8 cellular contexts compared by ENCODE assay signal in the genomic region with DNA sequence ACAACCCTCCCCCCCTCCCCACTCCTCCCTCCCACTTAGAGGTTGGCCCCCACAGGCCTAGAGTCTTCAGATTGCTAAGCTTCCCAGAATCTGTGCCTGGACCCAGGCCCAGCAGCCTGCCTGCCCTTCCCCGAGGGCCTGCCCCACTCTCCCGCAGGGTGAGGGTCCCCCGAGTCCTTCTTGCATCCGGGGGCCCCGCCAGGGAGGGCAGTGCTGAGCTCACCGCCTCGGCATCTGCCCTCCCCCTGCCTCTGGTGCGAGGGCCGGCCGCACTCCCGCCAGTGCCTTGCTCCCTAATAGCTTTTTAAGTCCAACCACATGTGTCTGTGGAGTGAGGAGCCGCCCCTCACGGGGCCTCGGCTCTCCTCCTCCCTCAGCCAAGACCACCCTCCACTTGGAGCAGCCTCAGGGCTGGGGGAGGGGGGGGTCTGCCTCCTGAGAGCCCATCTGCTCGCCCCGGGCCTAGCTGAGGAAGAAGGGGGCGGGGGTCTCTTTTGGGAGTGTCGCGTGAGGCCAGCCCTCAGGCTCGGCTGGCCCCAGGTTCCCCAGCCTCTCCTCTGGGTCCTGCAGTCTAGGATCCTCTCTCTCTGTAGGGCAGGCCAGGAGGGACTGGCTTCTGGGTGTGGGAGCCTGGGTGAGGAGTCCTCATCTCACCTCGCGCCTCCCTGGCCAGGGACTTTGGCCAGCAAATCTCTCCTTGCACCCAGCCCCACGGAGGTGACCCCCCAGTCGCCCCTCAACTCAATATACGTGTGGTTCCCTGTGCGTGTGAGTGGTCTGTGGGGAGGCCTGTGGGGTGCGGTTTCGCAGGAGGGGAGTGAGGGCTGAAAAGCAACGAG. TPM values are rescaled to one million over a fixed set of nuclear protein-coding genes. Genes with fewer than 3 reads are reported as not detected.
DNase-seq lines count a peak whose midpoint lies in the region; ATAC-seq, FAIRE-seq and TF ChIP-seq lines count a peak whose summit lies in the region.

No MANE protein-coding gene starts in this region.

- ATAC-seq in HepG2 (no peak), HG02610 (IDR thresholded peaks at IDR 0.05; ENCODE audit: unreplicated experiment) (no peak)

- H3K4me2 ChIP-seq in HepG2 (ENCODE audit: low read depth, low read length), result peak overlapping the region; percentile 9; the same call in 1 of the 2 replicates

- H3K9ac ChIP-seq in HepG2 (ENCODE audit: insufficient read depth, low read depth, low read length), result peak overlapping the region; percentile 75

- TF ChIP-seq POLR2A in HepG2 (IDR thresholded peaks at IDR 0.05; ENCODE audit: insufficient read depth in 1 of 2, low read depth in 2 of 2, low read length in 2 of 2), result no peak

- TF ChIP-seq EP300 in HepG2 (IDR thresholded peaks at IDR 0.05; ENCODE audit: low read depth in 2 of 2, low read length in 2 of 2), result no peak
- 0 out of 2 replicates have a peak, but pooled peaks have one; percentile 29 for TF ChIP-seq EP300 in HepG2 (CRISPR knock-in tag; IDR thresholded peaks at IDR 0.05; ENCODE audit: borderline replicate concordance)

- no peaks in the 10 kb centered on the region for H3K36me3 Mint-ChIP-seq in activated CD4-positive, alpha-beta memory T cell treated with anti-CD3 and anti-CD28 coated beads for 36 hours

- H3K4me3 Mint-ChIP-seq in activated CD4-positive, alpha-beta memory T cell treated with anti-CD3 and anti-CD28 coated beads for 36 hours, result no peak overlapping the region

- peaks cover 3% of the 10 kb centered on the region for H3K4me1 Mint-ChIP-seq in activated CD4-positive, alpha-beta memory T cell treated with anti-CD3 and anti-CD28 coated beads for 36 hours (ENCODE audit: low read depth)

- H3K36me3 ChIP-seq in HepG2 (replicated peaks in 1 of 2; ENCODE audit: control insufficient read depth in 1 of 2, insufficient read depth in 2 of 2, low read length in 2 of 2) (no peaks in the 10 kb centered on the region), tibial artery (no peaks in the 10 kb centered on the region)

- H3K27me3 ChIP-seq in HepG2 (ENCODE audit: control insufficient read depth in 1 of 2, insufficient read depth in 2 of 2, low read length in 2 of 2) (no peaks in the 10 kb centered on the region), tibial artery (no peaks in the 10 kb centered on the region)

- TF ChIP-seq CTCF in HepG2 (CRISPR knock-in tag; IDR thresholded peaks at IDR 0.05), result peak; percentile 44
- peak in 1 of 2 experiments; percentile 6 for TF ChIP-seq CTCF in tibial artery (IDR thresholded peaks at IDR 0.05)

- H3K9me3 ChIP-seq in HepG2 (ENCODE audit: low read length) (no peaks in the 10 kb centered on the region), tibial artery (no peaks in the 10 kb centered on the region)

- DNase-seq in HTR-8/SVneo (ENCODE audit: insufficient read length, low spot score), result peak; percentile 87
- DNase-seq in HepG2 (ENCODE audit: low spot score), result no peak
- peak; percentile 86 to 95 for DNase-seq in tibial artery
- DNase-seq in SKM-1 (lab: John Stamatoyannopoulos, UW; ENCODE audit: unreplicated experiment), result no peak
- DNase-seq in activated CD4-positive, alpha-beta memory T cell treated with anti-CD3 and anti-CD28 coated beads for 36 hours, result no peak
- DNase-seq in stimulated activated naive CD4-positive, alpha-beta T cell treated with Interleukin-2 at 50 U/mL for 16 hours (lab: John Stamatoyannopoulos, UW), result no peak

- H3K27ac Mint-ChIP-seq in activated CD4-positive, alpha-beta memory T cell treated with anti-CD3 and anti-CD28 coated beads for 36 hours, result no peak overlapping the region

- H4K20me1 ChIP-seq in HepG2 (ENCODE audit: insufficient read depth, low read length), result peaks cover 7% of the 10 kb centered on the region

- H3K4me1 ChIP-seq in HepG2 (ENCODE audit: insufficient read depth, low read length) (peaks cover 100% of the 10 kb centered on the region), tibial artery (peaks cover 0 to 100% (median 99%) of the 10 kb centered on the region in 4 donors)

- FAIRE-seq in HTR-8/SVneo (lab: Jason Lieb, UNC) (peak; percentile 95), HepG2 (lab: Jason Lieb, UNC) (no peak)

- H2AFZ ChIP-seq in HepG2 (ENCODE audit: low read length), result no peak overlapping the region

- intact Hi-C loops in HepG2 (cut with micrococcal nuclease; ENCODE audit: unreplicated experiment) (no loop called here), tibial artery (cut with DNase I; ENCODE audit: low total_unique reads) (loop anchor here (5.0 kb wide), 1 partner anchor 33 kb away; no protein-coding TSS in a partner anchor)
- intact Hi-C loops in activated CD4-positive, alpha-beta memory T cell treated with anti-CD3 and anti-CD28 coated beads for 36 hours (cut with micrococcal nuclease), result no loop called here

- H3K79me2 ChIP-seq in HepG2 (ENCODE audit: insufficient read depth, low read length), result peaks cover 27% of the 10 kb centered on the region

- no peaks in the 10 kb centered on the region for H3K9me3 Mint-ChIP-seq in activated CD4-positive, alpha-beta memory T cell treated with anti-CD3 and anti-CD28 coated beads for 36 hours

- H3K27ac ChIP-seq in cingulate gyrus (ENCODE audit: low read depth, low read length) (peak overlapping the region; percentile 92), HepG2 (ENCODE audit: extremely low read length, insufficient read depth, low read length) (peak overlapping the region; percentile 91), tibial artery (peak overlapping the region; percentile 92 to 99)

- peak overlapping the region in 1 of 3 experiments; percentile 14; a peak in 1 of 6 replicates for H3K4me3 ChIP-seq in HepG2 (replicated peaks in 1 of 3; ENCODE audit: insufficient read depth in 1 of 3, low read depth in 2 of 3, low read length in 3 of 3)
- H3K4me3 ChIP-seq in tibial artery, result peak overlapping the region; percentile 24 to 35

- 44% methylated on average over 13 of the region's 29 CpGs for WGBS in HepG2 (ENCODE audit: low lambda C conversion rate)

- in situ Hi-C loops in HepG2 (cut with HindIII; ENCODE audit: extremely low pct_ligation_motif_present, low pct_unique_long_range_greater_than_20kb), result no loop called here

- no TSS peak for BruUV-seq in HepG2 (replicated peaks; lab: Mats Ljungman, UMichigan)

- CTCF ChIA-PET in HepG2 (lab: Yijun Ruan, JAX; ENCODE audit: low intra/inter-chr PET ratio, low total read pairs), result no interaction called here
- CTCF ChIA-PET in activated CD4-positive, alpha-beta memory T cell treated with anti-CD3 and anti-CD28 coated beads for 36 hours (lab: Charles Lee), result interaction anchor here (0.6 to 3.2 kb wide), 7 partner anchors 22 to 90 kb away, joined by 3 to 15 read pairs (median 5); no protein-coding TSS in a partner anchor

- POLR2A ChIA-PET in HepG2 (lab: Yijun Ruan, JAX), result interaction anchor here (0.9 to 7.1 kb wide), 14 partner anchors 12 to 117 kb away, joined by 3 to 121 read pairs (median 10); a partner anchor contains a TSS
- POLR2A ChIA-PET in activated CD4-positive, alpha-beta memory T cell treated with anti-CD3 and anti-CD28 coated beads for 36 hours (lab: Charles Lee), result no interaction called here

- no peak for TF ChIP-seq RAD21 in HepG2 (CRISPR knock-in tag; IDR thresholded peaks at IDR 0.05)

- peaks cover 7% of the 10 kb centered on the region for H3K27me3 Mint-ChIP-seq in activated CD4-positive, alpha-beta memory T cell treated with anti-CD3 and anti-CD28 coated beads for 36 hours

TF ChIP-seq in HepG2, 621 proteins besides CTCF, POLR2A, EP300 and RAD21 (continues in another document):
- TF ChIP-seq PTBP1 (IDR thresholded peaks at IDR 0.05; ENCODE audit: low read depth, low read length, poor library complexity, severe bottlenecking), result no peak
- no peak for TF ChIP-seq ATF7 (IDR thresholded peaks at IDR 0.05)
- peak; percentile 60; the same call in 1 of the 2 replicates for TF ChIP-seq ATF7 (CRISPR knock-in tag; IDR thresholded peaks at IDR 0.05)
- 0 out of 2 replicates have a peak, but pooled peaks have one; percentile 33 for TF ChIP-seq THAP11 (CRISPR knock-in tag; IDR thresholded peaks at IDR 0.05)
- TF ChIP-seq ZFY (CRISPR knock-in tag; IDR thresholded peaks at IDR 0.05), result peak; percentile 27; the same call in 1 of the 2 replicates
- 0 out of 2 replicates have a peak, but pooled peaks have one; percentile 50 for TF ChIP-seq TARDBP (CRISPR knock-in tag; IDR thresholded peaks at IDR 0.05)
- TF ChIP-seq TEAD3 (CRISPR knock-in tag; optimal IDR thresholded peaks at IDR 0.05; ENCODE audit: borderline replicate concordance), result peak; percentile 78
- TF ChIP-seq FOSL2 (CRISPR knock-in tag; IDR thresholded peaks at IDR 0.05), result peak; percentile 76
- peak; percentile 44; the same call in 1 of the 2 replicates for TF ChIP-seq RBFOX2 (IDR thresholded peaks at IDR 0.05; ENCODE audit: low read depth, low read length)
- TF ChIP-seq ZNF382 (CRISPR knock-in tag; IDR thresholded peaks at IDR 0.05; ENCODE audit: borderline replicate concordance), result no peak

RNA-seq across cellular contexts. Expression of a gene that starts 47.2 kb away (rescaled TPM):
- total RNA-seq in HepG2 (2016; rRNA removed; fragmentation: Illumina TruSeq; extraction: Trizol), result 0.69 and 0.75 TPM in 2 replicates
- total RNA-seq in HepG2 (2016; cell fraction: cytosol; rRNA removed; fragmentation: Illumina TruSeq; extraction: Trizol; ENCODE audit: low read depth), result 0.79 and 0.91 TPM in 2 replicates
- 0.40 and 0.97 TPM in 2 replicates for total RNA-seq in HepG2 (2016; cell fraction: insoluble cytoplasmic fraction; rRNA removed; fragmentation: Illumina TruSeq; extraction: Trizol)
- 0.74 and 0.90 TPM in 2 replicates for total RNA-seq in HepG2 (2016; cell fraction: membrane; rRNA removed; fragmentation: Illumina TruSeq; extraction: Trizol)
- 0.31 and 0.75 TPM in 2 replicates for total RNA-seq in HepG2 (2016; cell fraction: nucleus; rRNA removed; fragmentation: Illumina TruSeq; extraction: Trizol)
- 0.72 and 0.92 TPM in 2 replicates for polyA plus RNA-seq in HepG2 (2011; rRNA removed)
- polyA plus RNA-seq in HepG2 (2011; cell fraction: cytosol; rRNA removed), result 0.71 and 1.6 TPM in 2 replicates
- 2.0 and 2.6 TPM in 2 replicates for polyA plus RNA-seq in HepG2 (2011; cell fraction: nucleus; rRNA removed)
- 0.31 and 0.32 TPM in 2 replicates for polyA plus RNA-seq in HepG2 (2012)
- polyA plus RNA-seq in HepG2 (2016; cell fraction: cytosol; fragmentation: Illumina TruSeq; extraction: Trizol; ENCODE audit: low read depth), result 0.57 and 0.66 TPM in 2 replicates
- 0.51 and 0.59 TPM in 2 replicates for polyA plus RNA-seq in HepG2 (2016; cell fraction: insoluble cytoplasmic fraction; fragmentation: Illumina TruSeq; extraction: Trizol; ENCODE audit: low read depth)
- 0.76 and 0.86 TPM in 2 replicates for polyA plus RNA-seq in HepG2 (2016; cell fraction: membrane; fragmentation: Illumina TruSeq; extraction: Trizol; ENCODE audit: low read depth)
- 0.93 and 1.5 TPM in 2 replicates for polyA plus RNA-seq in HepG2 (2016; cell fraction: nucleus; fragmentation: Illumina TruSeq; extraction: Trizol; ENCODE audit: insufficient read depth, low read depth)
- 0.09 and 1.9 TPM in 2 replicates for polyA minus RNA-seq in HepG2 (2011; rRNA and poly(A)+ RNA removed; ENCODE audit: low replicate concordance)
- 0.49 and 0.70 TPM in 2 replicates for polyA minus RNA-seq in HepG2 (2011; cell fraction: cytosol; rRNA and poly(A)+ RNA removed)
- 0.64 and 1.1 TPM in 2 replicates for polyA minus RNA-seq in HepG2 (2011; cell fraction: nucleus; rRNA and poly(A)+ RNA removed)
- 1 to 10 TPM; 5.0 to 5.6 TPM for total RNA-seq in activated CD4-positive, alpha-beta memory T cell treated with anti-CD3 and anti-CD28 coated beads for 36 hours

Comparison
In these comparisons a context has a peak if more than half of its experiments do, and no peak if none do; other contexts are left out.
1. DNase-seq: peak in HTR-8/SVneo (single experiment) and tibial artery (2 of 2); none in HepG2 (single experiment), SKM-1 (single experiment), activated CD4-positive, alpha-beta memory T cell treated with anti-CD3 and anti-CD28 coated beads for 36 hours (single experiment) and stimulated activated naive CD4-positive, alpha-beta T cell treated with Interleukin-2 at 50 U/mL for 16 hours (single experiment).
2. Peak in every context shown above with its lines, with median percentiles within 50 percentile points of each other: H3K27ac ChIP-seq.